In genomic region chr20:9225879-9226278, GRCh38 we compare ENCODE assay signal across 17 cellular contexts.
DNase-seq lines count a peak whose midpoint lies in the region; ATAC-seq, FAIRE-seq and TF ChIP-seq lines count a peak whose summit lies in the region.
"Had no signal": no experiment of that assay in that cellular context is flagged by ENCODE, and none has a peak within 500 bp of the region (broad histone marks: within the 10 kb centered on the region; RNA-seq: fewer than 3 reads in every experiment).

No MANE protein-coding gene starts in this region.

- H3K27ac ChIP-seq in BLaER1 treated with 17β-estradiol and CSF1 and Interleukin-3, amounts not matched to agents 10 nM and 100 nM: no peak overlapping the region
- H3K27ac ChIP-seq in heart left ventricle: peak overlapping the region in 11 of 12 donors; percentile 7 to 72 (median 43)
- H3K27ac ChIP-seq in trophoblast cell (ENCODE audit: low read depth, low read length): no peak overlapping the region
- no peak overlapping the region for H3K27ac ChIP-seq in WERI-Rb-1
- H3K27ac ChIP-seq: GM23248 had no signal

- peaks cover 0 to 3% of the 10 kb centered on the region in 2 donors for H3K36me3 Mint-ChIP-seq in activated T-cell treated with anti-CD3 and anti-CD28 coated beads, Interleukin-2, amount 50 U/mL, for 72 hours (ENCODE audit: insufficient read depth in 2 of 2)
- H3K36me3 Mint-ChIP-seq: CD14-positive monocyte had no signal

- no peak overlapping the region for H2BK12ac ChIP-seq in trophoblast cell (ENCODE audit: low read length)

- H2AK5ac ChIP-seq in trophoblast cell (ENCODE audit: low read length): no peak overlapping the region

- no peak overlapping the region for H3K27ac Mint-ChIP-seq in activated T-cell treated with anti-CD3 and anti-CD28 coated beads, Interleukin-2, amount 50 U/mL, for 72 hours
- H3K27ac Mint-ChIP-seq: CD14-positive monocyte had no signal

- DNase-seq in UCSD-AML1 (lab: John Stamatoyannopoulos, UW; ENCODE audit: unreplicated experiment) (peak; percentile 29), heart left ventricle (peak in 4 of 5 donors; percentile 40 to 50 (median 44)), trophoblast cell (no peak), WERI-Rb-1 (no peak), HTR-8/SVneo (ENCODE audit: insufficient read length, low spot score) (no peak)
- no peak for DNase-seq in activated T-cell treated with anti-CD3 and anti-CD28 coated beads, Interleukin-2, amount 50 U/mL, for 72 hours
- no peak for DNase-seq in stimulated activated CD4-positive, alpha-beta T cell treated with anti-CD3 and anti-CD28 coated beads, Interleukin-4, amount 100 ng/mL, for 4 hours
- DNase-seq: Caco-2, GM23248, KG1, NCI-H1048, NCI-H2227 treated with DMSO at 0.1 percent for 48 hours, NCI-H526 had no signal

- H3K18ac ChIP-seq in trophoblast cell (ENCODE audit: low read length): no peak overlapping the region

- H3K36me3 ChIP-seq in BLaER1 treated with 17β-estradiol and CSF1 and Interleukin-3, amounts not matched to agents 10 nM and 100 nM: no peaks in the 10 kb centered on the region
- H3K36me3 ChIP-seq in heart left ventricle (no peaks in the 10 kb centered on the region), trophoblast cell (ENCODE audit: control insufficient read depth in 1 of 2, insufficient read depth in 2 of 2, low read length in 2 of 2) (no peaks in the 10 kb centered on the region), WERI-Rb-1 (no peaks in the 10 kb centered on the region)

- H2BK5ac ChIP-seq in trophoblast cell (ENCODE audit: low read depth, low read length, poor library complexity): no peak overlapping the region

- no peak overlapping the region for H3K4me3 Mint-ChIP-seq in activated T-cell treated with anti-CD3 and anti-CD28 coated beads, Interleukin-2, amount 50 U/mL, for 72 hours
- H3K4me3 Mint-ChIP-seq: CD14-positive monocyte had no signal

- peak overlapping the region in 9 of 11 experiments; percentile 5 to 47 (median 31); a peak in 11 of 22 replicates for H3K4me2 ChIP-seq in BLaER1 treated with 17β-estradiol and CSF1 and Interleukin-3, amounts not matched to agents 10 nM and 100 nM
- no peak overlapping the region for H3K4me2 ChIP-seq in trophoblast cell (ENCODE audit: low read length)

- H2AFZ ChIP-seq in trophoblast cell (ENCODE audit: insufficient read depth, low read length, poor library complexity): peak overlapping the region; percentile 54
- H2AFZ ChIP-seq: GM23248 had no signal

- peaks cover 5 to 25% (median 14%) of the 10 kb centered on the region in 10 experiments; a peak in 18 of 20 replicates for H3K4me1 ChIP-seq in BLaER1 treated with 17β-estradiol and CSF1 and Interleukin-3, amounts not matched to agents 10 nM and 100 nM
- H3K4me1 ChIP-seq in heart left ventricle (peaks cover 7 to 69% (median 37%) of the 10 kb centered on the region in 12 donors), trophoblast cell (ENCODE audit: control insufficient read depth in 1 of 2, insufficient read depth in 2 of 2, low read length in 2 of 2) (peaks cover 4 to 5% of the 10 kb centered on the region in 2 experiments)
- H3K4me1 ChIP-seq: Caco-2 had no signal

- FAIRE-seq in HTR-8/SVneo (lab: Jason Lieb, UNC): no peak
- FAIRE-seq: A204.1, GM12892 had no signal

- H3K9ac ChIP-seq in BLaER1 treated with 17β-estradiol and CSF1 and Interleukin-3, amounts not matched to agents 10 nM and 100 nM: no peak overlapping the region
- H3K9ac ChIP-seq in trophoblast cell (ENCODE audit: low read length): no peak overlapping the region
- H3K9ac ChIP-seq: GM23248 had no signal

- H3K23ac ChIP-seq in trophoblast cell (ENCODE audit: low read length): no peak overlapping the region

- H3K9me3 ChIP-seq in BLaER1 treated with 17β-estradiol and CSF1 and Interleukin-3, amounts not matched to agents 10 nM and 100 nM (replicated peaks in 1 of 11): no peaks in the 10 kb centered on the region
- H3K9me3 ChIP-seq in heart left ventricle (no peaks in the 10 kb centered on the region), trophoblast cell (ENCODE audit: insufficient read depth, low read depth, low read length) (no peaks in the 10 kb centered on the region), WERI-Rb-1 (ENCODE audit: severe bottlenecking) (no peaks in the 10 kb centered on the region)
- H3K9me3 ChIP-seq: Caco-2 had no signal

- intact Hi-C loops in heart left ventricle (cut with DNase I): loop anchor here in 3 of 10 donors (10.0 kb wide), 2 partner anchors 119 to 129 kb away; no protein-coding TSS in a partner anchor

- H4K12ac ChIP-seq in trophoblast cell (ENCODE audit: low read depth, low read length): no peak overlapping the region

- no peaks in the 10 kb centered on the region for H3K4me1 Mint-ChIP-seq in activated T-cell treated with anti-CD3 and anti-CD28 coated beads, Interleukin-2, amount 50 U/mL, for 72 hours (ENCODE audit: low read depth)

- H3K79me2 ChIP-seq in trophoblast cell (ENCODE audit: control insufficient read depth, insufficient read depth, low read length, poor library complexity): no peaks in the 10 kb centered on the region

- H3K27me3 Mint-ChIP-seq in activated T-cell treated with anti-CD3 and anti-CD28 coated beads, Interleukin-2, amount 50 U/mL, for 72 hours (ENCODE audit: low read depth): no peaks in the 10 kb centered on the region

- no peak for TF ChIP-seq CTCF in heart left ventricle (IDR thresholded peaks at IDR 0.05)
- no peak for TF ChIP-seq CTCF in WERI-Rb-1 (IDR thresholded peaks at IDR 0.05; ENCODE audit: low read depth, low read length)

- H3K4me3 ChIP-seq in BLaER1 treated with 17β-estradiol and CSF1 and Interleukin-3, amounts not matched to agents 10 nM and 100 nM: no peak overlapping the region
- H3K4me3 ChIP-seq in heart left ventricle: peak overlapping the region in 1 of 12 donors; percentile 3
- H3K4me3 ChIP-seq in trophoblast cell (ENCODE audit: low read depth, low read length): no peak overlapping the region
- H3K4me3 ChIP-seq in WERI-Rb-1 (ENCODE audit: low read depth, low read length): no peak overlapping the region
- H3K4me3 ChIP-seq: GM23248 had no signal

- H3K9me3 Mint-ChIP-seq in activated T-cell treated with anti-CD3 and anti-CD28 coated beads, Interleukin-2, amount 50 U/mL, for 72 hours: peaks cover 0 to 4% of the 10 kb centered on the region in 2 donors
- H3K9me3 Mint-ChIP-seq: CD14-positive monocyte had no signal

- no peak overlapping the region for H3K4ac ChIP-seq in trophoblast cell (ENCODE audit: low read depth, low read length)

- no peak overlapping the region for H3K14ac ChIP-seq in trophoblast cell (ENCODE audit: low read length)

- 13 to 19% (median 16%) methylated on average over 4 of the region's 4 CpGs for WGBS in heart left ventricle, 4 donors
- no CpG with 5 or more reads among the region's 4 CpGs for WGBS in trophoblast cell (ENCODE audit: extremely low coverage, insufficient coverage, insufficient read length)

- H4K8ac ChIP-seq in trophoblast cell (ENCODE audit: low read depth, low read length): no peak overlapping the region

- ATAC-seq in heart left ventricle: peak; percentile 33 to 74 (median 64)
- no peak for ATAC-seq in activated T-cell treated with anti-CD3 and anti-CD28 coated beads, Interleukin-2, amount 50 U/mL, for 72 hours (replicated peaks in 1 of 2)

- TF ChIP-seq POLR2A in heart left ventricle (IDR thresholded peaks at IDR 0.05): no peak

- no peaks in the 10 kb centered on the region for H3K27me3 ChIP-seq in BLaER1 treated with 17β-estradiol and CSF1 and Interleukin-3, amounts not matched to agents 10 nM and 100 nM
- H3K27me3 ChIP-seq in heart left ventricle (no peaks in the 10 kb centered on the region), trophoblast cell (ENCODE audit: insufficient read depth, low read length) (no peaks in the 10 kb centered on the region), WERI-Rb-1 (ENCODE audit: insufficient read depth, low read depth, severe bottlenecking) (no peaks in the 10 kb centered on the region)

- H3K79me1 ChIP-seq in trophoblast cell (ENCODE audit: low read length): no peaks in the 10 kb centered on the region

- no peak overlapping the region for H2BK120ac ChIP-seq in trophoblast cell (ENCODE audit: insufficient read depth, low read length, poor library complexity)

- no peak overlapping the region for H4K91ac ChIP-seq in trophoblast cell (ENCODE audit: low read depth, low read length)

- H4K20me1 ChIP-seq in BLaER1 treated with 17β-estradiol and CSF1 and Interleukin-3, amounts not matched to agents 10 nM and 100 nM: no peaks in the 10 kb centered on the region

Comparison
In these comparisons a context has a peak if more than half of its experiments do, and no peak if none do; other contexts are left out.
1. H3K27ac ChIP-seq: peak in heart left ventricle (11 of 12); none in BLaER1 treated with 17β-estradiol and CSF1 and Interleukin-3, amounts not matched to agents 10 nM and 100 nM (0 of 11), trophoblast cell (single experiment) and WERI-Rb-1 (single experiment).
2. DNase-seq: peak in UCSD-AML1 (single experiment) and heart left ventricle (4 of 5); none in trophoblast cell (0 of 2), WERI-Rb-1 (single experiment), HTR-8/SVneo (single experiment), activated T-cell treated with anti-CD3 and anti-CD28 coated beads, Interleukin-2, amount 50 U/mL, for 72 hours (0 of 2) and stimulated activated CD4-positive, alpha-beta T cell treated with anti-CD3 and anti-CD28 coated beads, Interleukin-4, amount 100 ng/mL, for 4 hours (0 of 2).
3. ATAC-seq: peak in heart left ventricle (4 of 4); none in activated T-cell treated with anti-CD3 and anti-CD28 coated beads, Interleukin-2, amount 50 U/mL, for 72 hours (0 of 2).